In genomic region chr22:36328635-36329216, GRCh38 we compare ENCODE assay signal across 8 cellular contexts. TPM values are rescaled to one million over a fixed set of nuclear protein-coding genes. Genes with fewer than 3 reads are reported as not detected.
DNase-seq lines count a peak whose midpoint lies in the region; ATAC-seq and TF ChIP-seq lines count a peak whose summit lies in the region.

No MANE protein-coding gene starts in this region.

- H2AFZ ChIP-seq in GM23338 = no peak overlapping the region

- H3K9me2 ChIP-seq in GM23338 (ENCODE audit: insufficient read depth) = no peaks in the 10 kb centered on the region

- H3K4me1 Mint-ChIP-seq in GM23338 (peaks cover 69% of the 10 kb centered on the region), T-helper 17 cell (peaks cover 67% of the 10 kb centered on the region), mesothelial cell of epicardium (peaks cover 85% of the 10 kb centered on the region)

- H3K4me1 ChIP-seq in GM23338 (ENCODE audit: insufficient read depth) (peaks cover 37% of the 10 kb centered on the region), testis (peaks cover 97% of the 10 kb centered on the region)

- peak overlapping the region; percentile 96 for H3K27ac ChIP-seq in GM23338 (ENCODE audit: low read depth)
- H3K27ac ChIP-seq in dorsolateral prefrontal cortex = peak overlapping the region; percentile 55 to 99 (median 95)
- peak overlapping the region; percentile 89 to 92 for H3K27ac ChIP-seq in testis

- H3K27me3 ChIP-seq in GM23338 (ENCODE audit: insufficient read depth) (no peaks in the 10 kb centered on the region), dorsolateral prefrontal cortex (no peaks in the 10 kb centered on the region), testis (no peaks in the 10 kb centered on the region)

- H3K36me3 Mint-ChIP-seq in GM23338 (ENCODE audit: low read depth) (peaks cover 93% of the 10 kb centered on the region), T-helper 17 cell (ENCODE audit: low read depth) (peaks cover 5% of the 10 kb centered on the region), mesothelial cell of epicardium (peaks cover 11% of the 10 kb centered on the region)

- H3K4me2 ChIP-seq in GM23338 = peak overlapping the region; percentile 61

- peaks cover 19% of the 10 kb centered on the region for H4K20me1 ChIP-seq in GM23338 (replicated peaks; ENCODE audit: insufficient read depth)

- 32 to 58% methylated on average over 22 to 23 of the region's 23 CpGs for whole genome bisulfite sequencing in testis, 2 donors

- peaks cover 64% of the 10 kb centered on the region for H3K79me2 ChIP-seq in GM23338 (replicated peaks; ENCODE audit: insufficient read depth)

- intact Hi-C loops in dorsolateral prefrontal cortex (cut with DNase I) = no loop called here
- intact Hi-C loops in testis (cut with DNase I; ENCODE audit: low total_unique reads) = loop anchor here (10.0 kb wide), 1 partner anchor 56 kb away; the partner anchor contains the start of gene MYH9

- H3K4me3 ChIP-seq in GM23338 = peak overlapping the region; percentile 26; the same call in 1 of the 2 replicates
- peak overlapping the region in 6 of 59 donors; percentile 4 to 22 (median 9) for H3K4me3 ChIP-seq in dorsolateral prefrontal cortex
- no peak overlapping the region for H3K4me3 ChIP-seq in testis

- no peak for ATAC-seq in GM23338
- no peak for ATAC-seq in T-helper 17 cell
- ATAC-seq in GM21447 (IDR thresholded peaks at IDR 0.05; ENCODE audit: unreplicated experiment) = no peak
- ATAC-seq in GM18519 (IDR thresholded peaks at IDR 0.05; ENCODE audit: low FRiP score, unreplicated experiment) = no peak

- TF ChIP-seq POLR2A in testis (IDR thresholded peaks at IDR 0.05) = no peak

- DNase-seq in GM23338 (ENCODE audit: low spot score) = no peak
- peak in 1 of 3 donors; percentile 27 for DNase-seq in T-helper 17 cell
- DNase-seq in dorsolateral prefrontal cortex = peak in 3 of 10 donors; percentile 67 to 79 (median 68)
- DNase-seq in mesothelial cell of epicardium (ENCODE audit: low spot score in 2 of 2, unreplicated experiment in 2 of 2) = no peak
- DNase-seq in testis = peak; percentile 63
- DNase-seq in middle frontal gyrus (ENCODE audit: extremely low spot score, low spot score) = no peak

- TF ChIP-seq CTCF in GM23338 (conservative IDR thresholded peaks at IDR 0.05; ENCODE audit: low read depth in 2 of 2) (no peak), dorsolateral prefrontal cortex (IDR thresholded peaks at IDR 0.05 in 54 of 56, conservative IDR thresholded peaks at IDR 0.05 in 2 of 56; ENCODE audit: low read depth in 1 of 56, partially characterized antibody in 56 of 56) (no peak), mesothelial cell of epicardium (IDR thresholded peaks at IDR 0.05; ENCODE audit: unreplicated experiment) (no peak), testis (IDR thresholded peaks at IDR 0.05) (no peak)

- H3K27me3 Mint-ChIP-seq in GM23338 (ENCODE audit: insufficient read depth, low read depth, poor library complexity) = peaks cover 24% of the 10 kb centered on the region
- H3K27me3 Mint-ChIP-seq in T-helper 17 cell = no peaks in the 10 kb centered on the region
- H3K27me3 Mint-ChIP-seq in mesothelial cell of epicardium (ENCODE audit: low read depth) = no peaks in the 10 kb centered on the region

- H3K27ac Mint-ChIP-seq in GM23338 = peak overlapping the region; percentile 99
- H3K27ac Mint-ChIP-seq in T-helper 17 cell = peak overlapping the region; percentile 98
- H3K27ac Mint-ChIP-seq in mesothelial cell of epicardium = peak overlapping the region; percentile 100

- peaks cover 21% of the 10 kb centered on the region for H3K36me3 ChIP-seq in GM23338 (ENCODE audit: insufficient read depth)
- no peaks in the 10 kb centered on the region for H3K36me3 ChIP-seq in testis (ENCODE audit: low read depth, missing control alignments)

- H3K9me3 ChIP-seq in T-helper 17 cell (ENCODE audit: control insufficient read depth, low read length, poor library complexity, severe bottlenecking) = no peaks in the 10 kb centered on the region
- no peaks in the 10 kb centered on the region for H3K9me3 ChIP-seq in testis

- H3K4me3 Mint-ChIP-seq in GM23338 = peak overlapping the region; percentile 50
- peak overlapping the region; percentile 90 for H3K4me3 Mint-ChIP-seq in T-helper 17 cell
- H3K4me3 Mint-ChIP-seq in mesothelial cell of epicardium = peak overlapping the region; percentile 52

- H3K9me3 Mint-ChIP-seq in GM23338 (no peaks in the 10 kb centered on the region; the same call in 2 of the 3 replicates), mesothelial cell of epicardium (no peaks in the 10 kb centered on the region)

- H3F3A ChIP-seq in GM23338 (replicated peaks; ENCODE audit: low read depth) = peaks cover 6% of the 10 kb centered on the region; the same call in 1 of the 2 replicates

TF ChIP-seq in GM23338, 12 proteins besides CTCF, POLR2A, EP300 and RAD21:
- TF ChIP-seq NANOG (IDR thresholded peaks at IDR 0.05; ENCODE audit: borderline replicate concordance) (no peak), ETS1 (IDR thresholded peaks at IDR 0.05) (no peak), CREB1 (CRISPR knock-in tag; IDR thresholded peaks at IDR 0.05; ENCODE audit: low read depth) (no peak), POLR2AphosphoS5 (IDR thresholded peaks at IDR 0.05; ENCODE audit: low read depth) (no peak; the same call in 1 of the 2 replicates)
TF ChIP-seq in GM23338: peak in this region for 0.

RNA-seq across cellular contexts. Expression of gene MYH9, which starts 59.0 kb away (rescaled TPM):
- 204 and 233 TPM in 2 replicates for total RNA-seq in GM23338 (2014; rRNA removed; shearing (Covaris generic))
- polyA plus RNA-seq in GM23338 (2016; fragmentation: Nextera tagmentation; extraction: Ambion mirVana) (55.4 and 58.4 TPM in 2 replicates), testis (ENCODE audit: insufficient read depth, low read depth, low replicate concordance) (129 TPM)
- total RNA-seq in T-helper 17 cell (1,000 to 10,000 TPM; 1,038 to 1,220 TPM), dorsolateral prefrontal cortex (100 to 1,000 TPM in 119 of 120 experiments, 10 to 100 TPM in 1; 95.7 to 282 (median 162) TPM), mesothelial cell of epicardium (321 to 346 TPM (median 341 TPM) in 3 replicates), testis (100 to 1,000 TPM; 141 to 146 TPM)
